1 cellular context compared by ENCODE assay signal in genomic region chr4:127632420-127633403, GRCh38.
TF ChIP-seq lines count a peak whose summit lies in the region.

Gene INTU (plus strand): TSS chr4:127632957. CDS start chr4:127633035, 78 bp downstream.

TF ChIP-seq in K562, 482 proteins besides CTCF, POLR2A, EP300 and RAD21 (continued from another document and continues in another):
- TF ChIP-seq NKRF (IDR thresholded peaks at IDR 0.05; ENCODE audit: borderline replicate concordance) (peak; percentile 76; the same call in 1 of the 2 replicates), ARID4B (CRISPR knock-in tag; IDR thresholded peaks at IDR 0.05) (no peak), CSDE1 (IDR thresholded peaks at IDR 0.05) (peak in 1 of 2 experiments; percentile 88; a peak in 2 of 4 replicates), ZNF347 (CRISPR knock-in tag; IDR thresholded peaks at IDR 0.05; ENCODE audit: low read depth) (no peak), DACH1 (IDR thresholded peaks at IDR 0.05; ENCODE audit: partially characterized antibody) (peak; percentile 34), HDAC2 (IDR thresholded peaks at IDR 0.05) (0 out of 2 replicates have a peak, but pooled peaks have one; percentile 36), PRPF4 (IDR thresholded peaks at IDR 0.05; ENCODE audit: insufficient read depth, low read depth, low read length, poor library complexity, severe bottlenecking) (no peak), ZBTB40 (IDR thresholded peaks at IDR 0.05) (0 out of 2 replicates have a peak, but pooled peaks have one; percentile 17), ZBTB40 (CRISPR knock-in tag; IDR thresholded peaks at IDR 0.05) (no peak), SMARCA4 (IDR thresholded peaks at IDR 0.05) (0 out of 2 replicates have a peak, but pooled peaks have one; percentile 21), SUPT5H (IDR thresholded peaks at IDR 0.05) (peak; percentile 57), PHF20 (IDR thresholded peaks at IDR 0.05; ENCODE audit: partially characterized antibody) (peak; percentile 45), MBD1 (CRISPR knock-in tag; IDR thresholded peaks at IDR 0.05) (peak; percentile 85), EP400 (IDR thresholded peaks at IDR 0.05) (peak; percentile 60), FOS (IDR thresholded peaks at IDR 0.05; ENCODE audit: extremely low read depth, insufficient read length) (peak; percentile 9), STAT6 (CRISPR knock-in tag; IDR thresholded peaks at IDR 0.05) (no peak), NCOA2 (IDR thresholded peaks at IDR 0.05; ENCODE audit: partially characterized antibody in 2 of 2) (no peak), PRDM10 (IDR thresholded peaks at IDR 0.05; ENCODE audit: partially characterized antibody) (peak; percentile 65), ZNF780A (CRISPR knock-in tag; IDR thresholded peaks at IDR 0.05) (no peak), ATF4 (CRISPR knock-in tag; IDR thresholded peaks at IDR 0.05) (no peak), RFX5 (IDR thresholded peaks at IDR 0.05; ENCODE audit: low read depth, low read length) (no peak), GABPB2 (CRISPR knock-in tag; conservative IDR thresholded peaks at IDR 0.05) (no peak), NFYB (IDR thresholded peaks at IDR 0.05; ENCODE audit: extremely low read depth, insufficient read length) (peak; percentile 50), RBBP5 (IDR thresholded peaks at IDR 0.05; ENCODE audit: borderline replicate concordance, insufficient read depth, low read length, poor library complexity, severe bottlenecking) (peak; percentile 66), CREB5 (CRISPR knock-in tag; IDR thresholded peaks at IDR 0.05) (no peak)
